16 cellular contexts compared by ENCODE assay signal in genomic region chr3:31733234-31733667, GRCh38.
DNase-seq lines count a peak whose midpoint lies in the region; ATAC-seq, FAIRE-seq and TF ChIP-seq lines count a peak whose summit lies in the region.
"Had no signal": no experiment of that assay in that cellular context is flagged by ENCODE, and none has a peak within 500 bp of the region (broad histone marks: within the 10 kb centered on the region; RNA-seq: fewer than 3 reads in every experiment).

No MANE protein-coding gene starts in this region.

- ATAC-seq in natural killer cell = no peak
- ATAC-seq: CD8-positive, alpha-beta T cell had no signal

- peak overlapping the region; percentile 42 for H3K27ac ChIP-seq in left ventricle myocardium inferior (replicated peaks)
- no peak overlapping the region for H3K27ac ChIP-seq in right atrium auricular region
- H3K27ac ChIP-seq in smooth muscle cell (ENCODE audit: low read depth) = no peak overlapping the region
- H3K27ac ChIP-seq: esophagus squamous epithelium, spleen had no signal

- no peaks in the 10 kb centered on the region for H3F3A ChIP-seq in smooth muscle cell (ENCODE audit: low read depth)

- intact Hi-C loops in left ventricle myocardium inferior (cut with micrococcal nuclease) = no loop called here
- intact Hi-C loops in natural killer cell (cut with micrococcal nuclease) = no loop called here

- H3K27ac Mint-ChIP-seq in natural killer cell = no peak overlapping the region
- H3K27ac Mint-ChIP-seq: activated CD4-positive, alpha-beta T cell treated with anti-CD3 and anti-CD28 coated beads, Interleukin-2, amount 10 ng/mL, durations not matched to agents 7 days and 5 days; CD8-positive, alpha-beta T cell; memory B cell had no signal

- H3K36me3 ChIP-seq in left ventricle myocardium inferior = no peaks in the 10 kb centered on the region
- no peaks in the 10 kb centered on the region for H3K36me3 ChIP-seq in right atrium auricular region
- no peaks in the 10 kb centered on the region for H3K36me3 ChIP-seq in smooth muscle cell (ENCODE audit: low read depth)

- no peaks in the 10 kb centered on the region for H3K9me3 Mint-ChIP-seq in natural killer cell
- H3K9me3 Mint-ChIP-seq: activated CD4-positive, alpha-beta T cell treated with anti-CD3 and anti-CD28 coated beads, Interleukin-2, amount 10 ng/mL, durations not matched to agents 7 days and 5 days; CD8-positive, alpha-beta T cell; memory B cell had no signal

- H3K4me3 Mint-ChIP-seq in natural killer cell = no peak overlapping the region
- H3K4me3 Mint-ChIP-seq: activated CD4-positive, alpha-beta T cell treated with anti-CD3 and anti-CD28 coated beads, Interleukin-2, amount 10 ng/mL, durations not matched to agents 7 days and 5 days; CD8-positive, alpha-beta T cell; memory B cell had no signal

- TF ChIP-seq CTCF in left ventricle myocardium inferior (IDR thresholded peaks at IDR 0.05; ENCODE audit: borderline replicate concordance) (no peak), right atrium auricular region (IDR thresholded peaks at IDR 0.05) (no peak), smooth muscle cell (IDR thresholded peaks at IDR 0.05; ENCODE audit: borderline replicate concordance, insufficient read depth, poor library complexity, severe bottlenecking) (no peak), natural killer cell (IDR thresholded peaks at IDR 0.05) (no peak)

- peaks cover 21% of the 10 kb centered on the region for H3K4me1 ChIP-seq in left ventricle myocardium inferior
- H3K4me1 ChIP-seq in right atrium auricular region = peaks cover 0 to 9% of the 10 kb centered on the region in 2 donors
- H3K4me1 ChIP-seq in smooth muscle cell (ENCODE audit: low read depth) = peaks cover under 1% of the 10 kb centered on the region

- H3K9me3 ChIP-seq in left ventricle myocardium inferior (replicated peaks) (no peaks in the 10 kb centered on the region), right atrium auricular region (no peaks in the 10 kb centered on the region), smooth muscle cell (replicated peaks; ENCODE audit: low read depth) (no peaks in the 10 kb centered on the region)
- H3K9me3 ChIP-seq: esophagus squamous epithelium, spleen had no signal

- peaks cover 13 to 16% of the 10 kb centered on the region in 2 donors for H3K27me3 Mint-ChIP-seq in natural killer cell (ENCODE audit: low read depth in 2 of 2)
- H3K27me3 Mint-ChIP-seq: memory B cell had no signal

- no peak overlapping the region for H3K4me2 ChIP-seq in smooth muscle cell

- no peak for FAIRE-seq in urothelium cell line (lab: Jason Lieb, UNC)
- FAIRE-seq: H54, RCC 7860 had no signal

- H2AFZ ChIP-seq in smooth muscle cell (ENCODE audit: low read depth) = no peak overlapping the region

- no peaks in the 10 kb centered on the region for H3K4me1 Mint-ChIP-seq in natural killer cell
- H3K4me1 Mint-ChIP-seq: activated CD4-positive, alpha-beta T cell treated with anti-CD3 and anti-CD28 coated beads, Interleukin-2, amount 10 ng/mL, durations not matched to agents 7 days and 5 days had no signal

- no peak overlapping the region for H3K9ac ChIP-seq in smooth muscle cell (ENCODE audit: low read depth)

- H3K79me2 ChIP-seq in smooth muscle cell (ENCODE audit: low read depth) = peaks cover 14% of the 10 kb centered on the region

- H3K4me3 ChIP-seq in left ventricle myocardium inferior (no peak overlapping the region), right atrium auricular region (no peak overlapping the region), smooth muscle cell (no peak overlapping the region)
- H3K4me3 ChIP-seq: esophagus squamous epithelium, spleen had no signal

- no peaks in the 10 kb centered on the region for H3K36me3 Mint-ChIP-seq in natural killer cell
- H3K36me3 Mint-ChIP-seq: CD8-positive, alpha-beta T cell had no signal

- DNase-seq in left ventricle myocardium inferior (no peak), right atrium auricular region (ENCODE audit: low spot score) (no peak), SHP77 treated with DMSO at 0.1 percent for 48 hours (lab: John Stamatoyannopoulos, UW) (peak; percentile 50), iPS-NIHi11 (ENCODE audit: low spot score) (peak; percentile 17), urothelium cell line (ENCODE audit: low spot score) (peak; percentile 45), smooth muscle cell (lab: John Stamatoyannopoulos, UW; ENCODE audit: unreplicated experiment) (no peak), DMS53 treated with DMSO at 0.1 percent for 48 hours (lab: John Stamatoyannopoulos, UW; ENCODE audit: unreplicated experiment) (no peak), natural killer cell (no peak)
- DNase-seq: activated CD4-positive, alpha-beta T cell treated with anti-CD3 and anti-CD28 coated beads, Interleukin-2, amount 10 ng/mL, durations not matched to agents 7 days and 5 days; CD8-positive, alpha-beta T cell; esophagus squamous epithelium; NCI-H2227 treated with DMSO at 0.1 percent for 48 hours; spleen had no signal

- 96% methylated on average over 4 of the region's 4 CpGs for WGBS in smooth muscle cell (ENCODE audit: low lambda C conversion rate)

- peaks cover 5% of the 10 kb centered on the region for H4K20me1 ChIP-seq in smooth muscle cell (ENCODE audit: low read depth)

- H3K27me3 ChIP-seq in left ventricle myocardium inferior (ENCODE audit: low read depth) = no peaks in the 10 kb centered on the region
- H3K27me3 ChIP-seq in right atrium auricular region = no peaks in the 10 kb centered on the region
- H3K27me3 ChIP-seq in smooth muscle cell (ENCODE audit: low read depth) = no peaks in the 10 kb centered on the region
- H3K27me3 ChIP-seq: esophagus squamous epithelium, spleen had no signal

Comparison
In these comparisons a context has a peak if more than half of its experiments do, and no peak if none do; other contexts are left out.
1. DNase-seq: peak in SHP77 treated with DMSO at 0.1 percent for 48 hours (single experiment), iPS-NIHi11 (single experiment) and urothelium cell line (single experiment); none in left ventricle myocardium inferior (single experiment), right atrium auricular region (single experiment), smooth muscle cell (single experiment), DMS53 treated with DMSO at 0.1 percent for 48 hours (single experiment) and natural killer cell (single experiment).